ENCODE assay signal across 25 cellular contexts in the genomic region with DNA sequence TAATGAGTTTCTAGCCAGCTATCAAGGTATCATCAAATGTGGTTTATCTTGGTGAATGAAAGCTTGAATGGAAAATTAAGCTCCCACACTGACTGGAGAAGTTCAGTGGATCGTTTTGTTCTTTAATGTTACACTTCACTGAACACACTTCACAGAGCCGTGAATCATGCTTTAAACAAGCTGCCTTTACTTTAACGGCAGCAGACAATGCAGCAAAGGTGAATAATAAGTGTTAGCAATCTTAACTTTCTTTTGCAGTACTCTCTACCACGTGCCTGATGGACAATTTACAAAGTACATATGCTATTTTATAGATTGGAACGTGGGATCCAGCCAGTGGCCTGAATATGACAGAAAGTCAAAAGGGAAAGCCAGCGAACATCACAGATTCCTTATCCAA.
DNase-seq lines count a peak whose midpoint lies in the region; ATAC-seq and TF ChIP-seq lines count a peak whose summit lies in the region.
"Had no signal": no experiment of that assay in that cellular context is flagged by ENCODE, and none has a peak within 500 bp of the region (broad histone marks: within the 10 kb centered on the region; RNA-seq: fewer than 3 reads in every experiment).

No MANE protein-coding gene starts in this region.

- no peak for TF ChIP-seq CTCF in epithelial cell of esophagus (IDR thresholded peaks at IDR 0.05; ENCODE audit: insufficient read depth, low read depth, low read length, missing control alignments)

- DNase-seq in NCI-H2107 treated with DMSO at 0.1 percent for 48 hours (lab: John Stamatoyannopoulos, UW; ENCODE audit: unreplicated experiment) (peak; percentile 45), NCI-H2107 (lab: John Stamatoyannopoulos, UW) (no peak), M059J (ENCODE audit: low read depth) (peak; percentile 49), epithelial cell of esophagus (ENCODE audit: low read depth) (peak; percentile 9), putamen (ENCODE audit: low spot score) (peak; percentile 30)
- DNase-seq: activated CD4-positive, alpha-beta memory T cell treated with anti-CD3 and anti-CD28 coated beads, Interleukin-2, amount 10 ng/mL, durations not matched to agents 7 days and 5 days; activated CD4-positive, CD25-positive, alpha-beta regulatory T cell treated with anti-CD3 and anti-CD28 coated beads, Interleukin-2, amount 50 U/mL, for 72 hours; activated effector memory CD4-positive, alpha-beta T cell treated with Interleukin-2 at 50 U/mL for 16 hours; activated naive CD8-positive, alpha-beta T cell treated with anti-CD3 and anti-CD28 coated beads, Interleukin-2, amount 10 ng/mL, durations not matched to agents 7 days and 5 days; body of pancreas; heart right ventricle; left ventricle myocardium inferior; naive thymus-derived CD8-positive, alpha-beta T cell; NCI-H187; NCI-H524 treated with DMSO at 0.1 percent for 48 hours; right cardiac atrium; RPMI8226; spleen; stimulated activated CD4-positive, alpha-beta T cell treated with anti-CD3 and anti-CD28 coated beads, Interleukin-2, amount 100 ng/mL, for 48 hours had no signal

- no peak overlapping the region for H3K4me3 ChIP-seq in epithelial cell of esophagus (ENCODE audit: low read length)
- H3K4me3 ChIP-seq: body of pancreas, heart right ventricle, K562, left ventricle myocardium inferior, spleen, suprapubic skin had no signal

- no peak for ATAC-seq in GM18517 (IDR thresholded peaks at IDR 0.05; ENCODE audit: unreplicated experiment)
- no peak for ATAC-seq in GM18909 (IDR thresholded peaks at IDR 0.05; ENCODE audit: poor library complexity, unreplicated experiment)
- no peak for ATAC-seq in HG03460 (IDR thresholded peaks at IDR 0.05; ENCODE audit: unreplicated experiment)
- ATAC-seq: body of pancreas; heart right ventricle; K562; naive thymus-derived CD8-positive, alpha-beta T cell; right cardiac atrium; stimulated activated effector memory CD8-positive, alpha-beta T cell treated with anti-CD3 and anti-CD28 coated beads, Interleukin-12 subunit alpha, Interleukin-12 subunit beta, amount 100 ng/mL, for 72 hours had no signal
